ENCODE assay signal across 8 cellular contexts in genomic region chr5:68225911-68226563, GRCh38. TPM values are rescaled to one million over a fixed set of nuclear protein-coding genes. Genes with fewer than 3 reads are reported as not detected.
A peak's percentile ranks its signal among the peaks of the same experiment; 100 is the strongest.
DNase-seq lines count a peak whose midpoint lies in the region; ATAC-seq lines count a peak whose summit lies in the region.
"Had no signal": no experiment of that assay in that cellular context is flagged by ENCODE, and none has a peak within 500 bp of the region (broad histone marks: within the 10 kb centered on the region; RNA-seq: fewer than 3 reads in every experiment).

No MANE protein-coding gene starts in this region.

- H3K4me1 Mint-ChIP-seq in central memory CD8-positive, alpha-beta T cell: peaks cover 91% of the 10 kb centered on the region
- peaks cover 65% of the 10 kb centered on the region for H3K4me1 Mint-ChIP-seq in stimulated activated memory B cell treated with anti-CD40 and anti-IgM and Interleukin-4, amounts not matched to agents 10 μg/mL and 1 μg/mL and 100 μg/mL, for 72 hours
- peaks cover 53% of the 10 kb centered on the region for H3K4me1 Mint-ChIP-seq in T-helper 2 cell treated with Interferon-gamma antibody and Interleukin-4, amounts not matched to agents 5 μg/mL and 100 μg/mL, for 36 hours (ENCODE audit: low read depth)

- no peaks in the 10 kb centered on the region for H3K27me3 Mint-ChIP-seq in central memory CD8-positive, alpha-beta T cell
- no peaks in the 10 kb centered on the region for H3K27me3 Mint-ChIP-seq in stimulated activated memory B cell treated with anti-CD40 and anti-IgM and Interleukin-4, amounts not matched to agents 10 μg/mL and 1 μg/mL and 100 μg/mL, for 72 hours
- H3K27me3 Mint-ChIP-seq in T-helper 2 cell treated with Interferon-gamma antibody and Interleukin-4, amounts not matched to agents 5 μg/mL and 100 μg/mL, for 36 hours (ENCODE audit: low read depth): no peaks in the 10 kb centered on the region

- peak overlapping the region; percentile 14 for H3K4me3 Mint-ChIP-seq in central memory CD8-positive, alpha-beta T cell
- H3K4me3 Mint-ChIP-seq in stimulated activated memory B cell treated with anti-CD40 and anti-IgM and Interleukin-4, amounts not matched to agents 10 μg/mL and 1 μg/mL and 100 μg/mL, for 72 hours: no peak overlapping the region
- H3K4me3 Mint-ChIP-seq in T-helper 2 cell treated with Interferon-gamma antibody and Interleukin-4, amounts not matched to agents 5 μg/mL and 100 μg/mL, for 36 hours: no peak overlapping the region

- ATAC-seq in central memory CD8-positive, alpha-beta T cell (replicated peaks; ENCODE audit: extremely low read depth, poor library complexity, severe bottlenecking): no peak
- peak; percentile 63 for ATAC-seq in left lobe of liver
- no peak for ATAC-seq in stimulated activated memory B cell treated with anti-CD40 and anti-IgM and Interleukin-4, amounts not matched to agents 10 μg/mL and 1 μg/mL and 100 μg/mL, for 72 hours

- no peak overlapping the region for H3K27ac Mint-ChIP-seq in central memory CD8-positive, alpha-beta T cell (ENCODE audit: low read depth)
- peak overlapping the region; percentile 3 for H3K27ac Mint-ChIP-seq in stimulated activated memory B cell treated with anti-CD40 and anti-IgM and Interleukin-4, amounts not matched to agents 10 μg/mL and 1 μg/mL and 100 μg/mL, for 72 hours
- no peak overlapping the region for H3K27ac Mint-ChIP-seq in T-helper 2 cell treated with Interferon-gamma antibody and Interleukin-4, amounts not matched to agents 5 μg/mL and 100 μg/mL, for 36 hours
- H3K27ac Mint-ChIP-seq: activated T-helper 2 cell treated with anti-CD3 and anti-CD28 coated beads, Interferon-gamma antibody, Interleukin-2, Interleukin-4, amounts not matched to agents 10 μg/mL and 5 μg/mL and 100 μg/mL, durations not matched to agents 14 hours and 24 hours and 36 hours had no signal

- peak; percentile 84 for DNase-seq in OCI-M1 (lab: John Stamatoyannopoulos, UW)
- no peak for DNase-seq in central memory CD8-positive, alpha-beta T cell (ENCODE audit: low spot score in 2 of 2)
- DNase-seq in left lobe of liver (ENCODE audit: low spot score): peak; percentile 65
- DNase-seq in T-helper 2 cell treated with Interferon-gamma antibody and Interleukin-4, amounts not matched to agents 5 μg/mL and 100 μg/mL, for 36 hours (ENCODE audit: low spot score): no peak
- DNase-seq in SHP77 (lab: John Stamatoyannopoulos, UW): no peak
- no peak for DNase-seq in NCI-H345 (lab: John Stamatoyannopoulos, UW)

- peaks cover 29% of the 10 kb centered on the region for H3K36me3 Mint-ChIP-seq in central memory CD8-positive, alpha-beta T cell (ENCODE audit: insufficient read depth)
- peaks cover 60% of the 10 kb centered on the region for H3K36me3 Mint-ChIP-seq in stimulated activated memory B cell treated with anti-CD40 and anti-IgM and Interleukin-4, amounts not matched to agents 10 μg/mL and 1 μg/mL and 100 μg/mL, for 72 hours
- H3K36me3 Mint-ChIP-seq in T-helper 2 cell treated with Interferon-gamma antibody and Interleukin-4, amounts not matched to agents 5 μg/mL and 100 μg/mL, for 36 hours (ENCODE audit: low read depth): peaks cover 52% of the 10 kb centered on the region

- no peaks in the 10 kb centered on the region for H3K9me3 Mint-ChIP-seq in central memory CD8-positive, alpha-beta T cell
- H3K9me3 Mint-ChIP-seq in stimulated activated memory B cell treated with anti-CD40 and anti-IgM and Interleukin-4, amounts not matched to agents 10 μg/mL and 1 μg/mL and 100 μg/mL, for 72 hours: no peaks in the 10 kb centered on the region
- no peaks in the 10 kb centered on the region for H3K9me3 Mint-ChIP-seq in T-helper 2 cell treated with Interferon-gamma antibody and Interleukin-4, amounts not matched to agents 5 μg/mL and 100 μg/mL, for 36 hours
- H3K9me3 Mint-ChIP-seq: activated T-helper 2 cell treated with anti-CD3 and anti-CD28 coated beads, Interferon-gamma antibody, Interleukin-2, Interleukin-4, amounts not matched to agents 10 μg/mL and 5 μg/mL and 100 μg/mL, durations not matched to agents 14 hours and 24 hours and 36 hours had no signal

RNA-seq across cellular contexts. Expression of gene PIK3R1, which starts 10.5 kb away (rescaled TPM):
- total RNA-seq in left lobe of liver: 149 TPM

Comparison
In these comparisons a context has a peak if more than half of its experiments do, and no peak if none do; other contexts are left out.
1. DNase-seq: peak in OCI-M1 (single experiment) and left lobe of liver (single experiment); none in central memory CD8-positive, alpha-beta T cell (0 of 2), T-helper 2 cell treated with Interferon-gamma antibody and Interleukin-4, amounts not matched to agents 5 μg/mL and 100 μg/mL, for 36 hours (single experiment), SHP77 (0 of 2) and NCI-H345 (single experiment).